Comparison of ENCODE assay signal across 1 cellular context in the genomic region with DNA sequence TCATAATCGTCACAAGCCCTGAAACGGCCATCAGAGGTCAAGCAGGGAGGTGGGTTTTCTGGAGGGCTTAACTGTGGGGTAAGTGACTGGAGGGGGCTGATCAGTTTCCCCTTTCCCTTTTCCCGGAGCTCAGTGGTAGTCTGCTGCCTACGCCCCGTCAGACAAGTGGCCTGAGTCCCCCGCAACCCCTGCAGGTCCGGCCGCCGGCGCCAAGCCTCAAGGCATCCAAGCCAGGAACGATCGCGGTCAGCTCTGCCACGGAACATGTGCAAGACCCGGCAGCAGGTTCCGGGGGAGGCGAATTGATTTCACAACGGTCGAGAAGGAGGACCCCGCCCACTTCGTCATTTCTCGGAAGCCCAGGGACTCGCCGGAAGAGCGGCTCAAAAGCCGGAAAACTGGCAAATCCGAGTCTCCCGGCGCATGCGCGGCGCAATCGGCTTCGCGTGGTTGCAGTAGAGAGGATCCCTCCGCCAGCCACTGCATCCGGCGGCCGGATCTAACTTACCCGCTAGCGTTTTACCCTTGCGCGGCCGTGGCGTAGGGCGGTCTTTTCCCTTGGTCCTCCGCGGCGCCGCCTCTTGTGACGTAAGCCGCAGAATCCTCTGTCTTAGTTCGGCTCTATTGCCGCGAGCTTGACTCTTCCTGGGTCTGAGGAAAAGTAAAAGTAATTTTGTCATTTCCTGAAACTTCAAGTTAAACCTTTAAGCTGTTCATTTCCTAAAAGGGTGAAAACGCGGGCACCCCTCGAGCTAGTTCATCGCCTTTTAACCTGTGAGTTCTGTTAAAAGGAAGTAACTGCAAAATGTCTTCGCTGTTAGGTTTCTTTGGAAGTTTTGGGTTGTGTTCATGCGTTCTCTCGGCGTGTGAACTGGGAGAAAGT.
TF ChIP-seq lines count a peak whose summit lies in the region.

No MANE protein-coding gene starts in this region.

TF ChIP-seq in HepG2, 621 proteins besides CTCF, POLR2A, EP300 and RAD21 (continued from another document and continues in another):
- TF ChIP-seq ZNF75D (CRISPR knock-in tag; IDR thresholded peaks at IDR 0.05; ENCODE audit: borderline replicate concordance) (no peak), TAF15 (IDR thresholded peaks at IDR 0.05; ENCODE audit: low read depth, low read length, poor library complexity, severe bottlenecking) (peak; percentile 50), ZNF460 (CRISPR knock-in tag; IDR thresholded peaks at IDR 0.05; ENCODE audit: borderline replicate concordance) (peak; percentile 8; the same call in 1 of the 2 replicates), SALL1 (CRISPR knock-in tag; IDR thresholded peaks at IDR 0.05) (peak; percentile 97), POLR2AphosphoS2 (IDR thresholded peaks at IDR 0.05; ENCODE audit: low read depth, low read length) (no peak), BCL3 (CRISPR knock-in tag; IDR thresholded peaks at IDR 0.05) (peak; percentile 98), ISX (CRISPR knock-in tag; conservative IDR thresholded peaks at IDR 0.05) (0 out of 2 replicates have a peak, but pooled peaks have one; percentile 26), CBFB (CRISPR knock-in tag; IDR thresholded peaks at IDR 0.05) (peak; percentile 89), ZNF704 (CRISPR knock-in tag; IDR thresholded peaks at IDR 0.05; ENCODE audit: borderline replicate concordance) (peak; percentile 65; the same call in 1 of the 2 replicates), ZMYM4 (CRISPR knock-in tag; IDR thresholded peaks at IDR 0.05) (peak; percentile 99), HMG20B (CRISPR knock-in tag; conservative IDR thresholded peaks at IDR 0.05) (no peak; the same call in 1 of the 2 replicates), ZNF496 (CRISPR knock-in tag; IDR thresholded peaks at IDR 0.05; ENCODE audit: insufficient replicate concordance) (no peak), MTA3 (CRISPR knock-in tag; IDR thresholded peaks at IDR 0.05) (no peak), SOX6 (IDR thresholded peaks at IDR 0.05) (no peak), SOX6 (CRISPR knock-in tag; IDR thresholded peaks at IDR 0.05) (peak; percentile 94), PHF8 (CRISPR knock-in tag; IDR thresholded peaks at IDR 0.05) (peak; percentile 75), ELF4 (CRISPR knock-in tag; IDR thresholded peaks at IDR 0.05; ENCODE audit: borderline replicate concordance) (peak; percentile 98), ZNF121 (CRISPR knock-in tag; IDR thresholded peaks at IDR 0.05) (peak; percentile 57; the same call in 1 of the 2 replicates), DR1 (CRISPR knock-in tag; IDR thresholded peaks at IDR 0.05) (peak; percentile 95), SMC3 (IDR thresholded peaks at IDR 0.05; ENCODE audit: low read length) (peak; percentile 4; the same call in 1 of the 2 replicates), ZNF558 (CRISPR knock-in tag; IDR thresholded peaks at IDR 0.05; ENCODE audit: borderline replicate concordance) (peak; percentile 88), MXI1 (IDR thresholded peaks at IDR 0.05; ENCODE audit: borderline replicate concordance, low read depth, low read length) (peak; percentile 97; the same call in 1 of the 3 replicates), NR0B2 (CRISPR knock-in tag; IDR thresholded peaks at IDR 0.05) (peak; percentile 95), ZFAT (CRISPR knock-in tag; conservative IDR thresholded peaks at IDR 0.05) (0 out of 2 replicates have a peak, but pooled peaks have one; percentile 50), ZNF326 (CRISPR knock-in tag; IDR thresholded peaks at IDR 0.05; ENCODE audit: borderline replicate concordance) (no peak), EEA1 (CRISPR knock-in tag; IDR thresholded peaks at IDR 0.05; ENCODE audit: borderline replicate concordance) (peak; percentile 80; the same call in 1 of the 2 replicates), ZNF30 (CRISPR knock-in tag; IDR thresholded peaks at IDR 0.05) (no peak), MLXIP (CRISPR knock-in tag; IDR thresholded peaks at IDR 0.05; ENCODE audit: borderline replicate concordance) (peak; percentile 80; the same call in 1 of the 2 replicates), ZSCAN12 (CRISPR knock-in tag; IDR thresholded peaks at IDR 0.05) (peak; percentile 81; the same call in 1 of the 2 replicates), ZBTB1 (CRISPR knock-in tag; IDR thresholded peaks at IDR 0.05; ENCODE audit: borderline replicate concordance) (no peak), ZNF367 (CRISPR knock-in tag; IDR thresholded peaks at IDR 0.05; ENCODE audit: borderline replicate concordance) (0 out of 2 replicates have a peak, but pooled peaks have one; percentile 53), PATZ1 (CRISPR knock-in tag; IDR thresholded peaks at IDR 0.05) (peak; percentile 82), SMAD9 (CRISPR knock-in tag; IDR thresholded peaks at IDR 0.05) (peak; percentile 87; the same call in 1 of the 2 replicates), ZNF207 (IDR thresholded peaks at IDR 0.05; ENCODE audit: borderline replicate concordance) (no peak), KDM3A (CRISPR knock-in tag; IDR thresholded peaks at IDR 0.05; ENCODE audit: low read depth) (peak; percentile 92)
- TF ChIP-seq, protein P1, sequence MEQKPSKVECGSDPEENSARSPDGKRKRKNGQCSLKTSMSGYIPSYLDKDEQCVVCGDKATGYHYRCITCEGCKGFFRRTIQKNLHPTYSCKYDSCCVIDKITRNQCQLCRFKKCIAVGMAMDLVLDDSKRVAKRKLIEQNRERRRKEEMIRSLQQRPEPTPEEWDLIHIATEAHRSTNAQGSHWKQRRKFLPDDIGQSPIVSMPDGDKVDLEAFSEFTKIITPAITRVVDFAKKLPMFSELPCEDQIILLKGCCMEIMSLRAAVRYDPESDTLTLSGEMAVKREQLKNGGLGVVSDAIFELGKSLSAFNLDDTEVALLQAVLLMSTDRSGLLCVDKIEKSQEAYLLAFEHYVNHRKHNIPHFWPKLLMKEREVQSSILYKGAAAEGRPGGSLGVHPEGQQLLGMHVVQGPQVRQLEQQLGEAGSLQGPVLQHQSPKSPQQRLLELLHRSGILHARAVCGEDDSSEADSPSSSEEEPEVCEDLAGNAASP (CRISPR knock-in tag; IDR thresholded peaks at IDR 0.05; ENCODE audit: borderline replicate concordance): peak; percentile 88
- TF ChIP-seq, protein P2, sequence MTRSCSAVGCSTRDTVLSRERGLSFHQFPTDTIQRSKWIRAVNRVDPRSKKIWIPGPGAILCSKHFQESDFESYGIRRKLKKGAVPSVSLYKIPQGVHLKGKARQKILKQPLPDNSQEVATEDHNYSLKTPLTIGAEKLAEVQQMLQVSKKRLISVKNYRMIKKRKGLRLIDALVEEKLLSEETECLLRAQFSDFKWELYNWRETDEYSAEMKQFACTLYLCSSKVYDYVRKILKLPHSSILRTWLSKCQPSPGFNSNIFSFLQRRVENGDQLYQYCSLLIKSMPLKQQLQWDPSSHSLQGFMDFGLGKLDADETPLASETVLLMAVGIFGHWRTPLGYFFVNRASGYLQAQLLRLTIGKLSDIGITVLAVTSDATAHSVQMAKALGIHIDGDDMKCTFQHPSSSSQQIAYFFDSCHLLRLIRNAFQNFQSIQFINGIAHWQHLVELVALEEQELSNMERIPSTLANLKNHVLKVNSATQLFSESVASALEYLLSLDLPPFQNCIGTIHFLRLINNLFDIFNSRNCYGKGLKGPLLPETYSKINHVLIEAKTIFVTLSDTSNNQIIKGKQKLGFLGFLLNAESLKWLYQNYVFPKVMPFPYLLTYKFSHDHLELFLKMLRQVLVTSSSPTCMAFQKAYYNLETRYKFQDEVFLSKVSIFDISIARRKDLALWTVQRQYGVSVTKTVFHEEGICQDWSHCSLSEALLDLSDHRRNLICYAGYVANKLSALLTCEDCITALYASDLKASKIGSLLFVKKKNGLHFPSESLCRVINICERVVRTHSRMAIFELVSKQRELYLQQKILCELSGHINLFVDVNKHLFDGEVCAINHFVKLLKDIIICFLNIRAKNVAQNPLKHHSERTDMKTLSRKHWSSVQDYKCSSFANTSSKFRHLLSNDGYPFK (CRISPR knock-in tag; IDR thresholded peaks at IDR 0.05; ENCODE audit: borderline replicate concordance): peak; percentile 94
- TF ChIP-seq, protein P3, sequence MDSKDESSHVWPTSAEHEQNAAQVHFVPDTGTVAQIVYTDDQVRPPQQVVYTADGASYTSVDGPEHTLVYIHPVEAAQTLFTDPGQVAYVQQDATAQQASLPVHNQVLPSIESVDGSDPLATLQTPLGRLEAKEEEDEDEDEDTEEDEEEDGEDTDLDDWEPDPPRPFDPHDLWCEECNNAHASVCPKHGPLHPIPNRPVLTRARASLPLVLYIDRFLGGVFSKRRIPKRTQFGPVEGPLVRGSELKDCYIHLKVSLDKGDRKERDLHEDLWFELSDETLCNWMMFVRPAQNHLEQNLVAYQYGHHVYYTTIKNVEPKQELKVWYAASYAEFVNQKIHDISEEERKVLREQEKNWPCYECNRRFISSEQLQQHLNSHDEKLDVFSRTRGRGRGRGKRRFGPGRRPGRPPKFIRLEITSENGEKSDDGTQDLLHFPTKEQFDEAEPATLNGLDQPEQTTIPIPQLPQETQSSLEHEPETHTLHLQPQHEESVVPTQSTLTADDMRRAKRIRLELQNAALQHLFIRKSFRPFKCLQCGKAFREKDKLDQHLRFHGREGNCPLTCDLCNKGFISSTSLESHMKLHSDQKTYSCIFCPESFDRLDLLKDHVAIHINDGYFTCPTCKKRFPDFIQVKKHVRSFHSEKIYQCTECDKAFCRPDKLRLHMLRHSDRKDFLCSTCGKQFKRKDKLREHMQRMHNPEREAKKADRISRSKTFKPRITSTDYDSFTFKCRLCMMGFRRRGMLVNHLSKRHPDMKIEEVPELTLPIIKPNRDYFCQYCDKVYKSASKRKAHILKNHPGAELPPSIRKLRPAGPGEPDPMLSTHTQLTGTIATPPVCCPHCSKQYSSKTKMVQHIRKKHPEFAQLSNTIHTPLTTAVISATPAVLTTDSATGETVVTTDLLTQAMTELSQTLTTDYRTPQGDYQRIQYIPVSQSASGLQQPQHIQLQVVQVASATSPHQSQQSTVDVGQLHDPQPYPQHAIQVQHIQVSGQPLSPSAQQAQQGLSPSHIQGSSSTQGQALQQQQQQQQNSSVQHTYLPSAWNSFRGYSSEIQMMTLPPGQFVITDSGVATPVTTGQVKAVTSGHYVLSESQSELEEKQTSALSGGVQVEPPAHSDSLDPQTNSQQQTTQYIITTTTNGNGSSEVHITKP (CRISPR knock-in tag; IDR thresholded peaks at IDR 0.05; ENCODE audit: low read depth): peak; percentile 66; the same call in 1 of the 2 replicates
- TF ChIP-seq, protein P4, sequence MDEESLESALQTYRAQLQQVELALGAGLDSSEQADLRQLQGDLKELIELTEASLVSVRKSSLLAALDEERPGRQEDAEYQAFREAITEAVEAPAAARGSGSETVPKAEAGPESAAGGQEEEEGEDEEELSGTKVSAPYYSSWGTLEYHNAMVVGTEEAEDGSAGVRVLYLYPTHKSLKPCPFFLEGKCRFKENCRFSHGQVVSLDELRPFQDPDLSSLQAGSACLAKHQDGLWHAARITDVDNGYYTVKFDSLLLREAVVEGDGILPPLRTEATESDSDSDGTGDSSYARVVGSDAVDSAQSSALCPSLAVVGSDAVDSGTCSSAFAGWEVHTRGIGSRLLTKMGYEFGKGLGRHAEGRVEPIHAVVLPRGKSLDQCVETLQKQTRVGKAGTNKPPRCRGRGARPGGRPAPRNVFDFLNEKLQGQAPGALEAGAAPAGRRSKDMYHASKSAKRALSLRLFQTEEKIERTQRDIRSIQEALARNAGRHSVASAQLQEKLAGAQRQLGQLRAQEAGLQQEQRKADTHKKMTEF (CRISPR knock-in tag; IDR thresholded peaks at IDR 0.05): peak; percentile 99
